ENCODE assay signal across 8 cellular contexts in genomic region chr5:142888469-142889085, GRCh38.
A peak's percentile ranks its signal among the peaks of the same experiment; 100 is the strongest.
DNase-seq lines count a peak whose midpoint lies in the region; ATAC-seq, FAIRE-seq and TF ChIP-seq lines count a peak whose summit lies in the region.

No MANE protein-coding gene starts in this region.

- TF ChIP-seq CTCF in GM10248 (IDR thresholded peaks at IDR 0.05; ENCODE audit: control extremely low read depth, extremely low read depth, low read depth, missing control alignments) (peak; percentile 63), gastrocnemius medialis (IDR thresholded peaks at IDR 0.05 in 4 of 5, conservative IDR thresholded peaks at IDR 0.05 in 1 of 5) (peak; percentile 63 to 80 (median 72))

- TF ChIP-seq POLR2A in gastrocnemius medialis (IDR thresholded peaks at IDR 0.05): no peak

- ATAC-seq in left ventricle myocardium superior (peak; percentile 61), gastrocnemius medialis (peak; percentile 75 to 80), GM18907 (IDR thresholded peaks at IDR 0.05; ENCODE audit: unreplicated experiment) (no peak)

- intact Hi-C loops in left ventricle myocardium superior (cut with micrococcal nuclease): loop anchor here (10.0 kb wide), 1 partner anchor 144 kb away; no protein-coding TSS in a partner anchor
- intact Hi-C loops in gastrocnemius medialis (cut with DNase I; ENCODE audit: low total_unique reads): loop anchor here (1.0 to 2.0 kb wide), 2 partner anchors 140 to 175 kb away; no protein-coding TSS in a partner anchor

- CTCF ChIA-PET in GM10248 (lab: Yijun Ruan, JAX): interaction anchor here (0.6 to 4.1 kb wide), 43 partner anchors 9 to 1043 kb away, joined by 3 to 35 read pairs (median 5); no protein-coding TSS in a partner anchor

- in situ Hi-C loops in gastrocnemius medialis (cut with MboI; ENCODE audit: low sequenced_read_pairs in 4 of 4): loop anchor here in 2 of 4 donors (25.0 kb wide), 2 partner anchors 276 to 876 kb away; partner anchors contain the start of gene GNPDA1 (in 1 of the 2)

- H3K36me3 ChIP-seq in adipocyte (ENCODE audit: control insufficient read depth, insufficient read depth, low read length, severe bottlenecking) (no peaks in the 10 kb centered on the region), gastrocnemius medialis (no peaks in the 10 kb centered on the region)

- POLR2A ChIA-PET in GM10248 (lab: Yijun Ruan, JAX): no interaction called here

- peak; percentile 88 for FAIRE-seq in A204.1 (lab: Jason Lieb, UNC)

- H3K4me3 ChIP-seq in adipocyte (ENCODE audit: low read length) (no peak overlapping the region), gastrocnemius medialis (no peak overlapping the region)

- peak overlapping the region; percentile 7 for H3K9ac ChIP-seq in adipocyte (ENCODE audit: low read length)

- no peak overlapping the region for H3K27ac ChIP-seq in gastrocnemius medialis

- H3K27me3 ChIP-seq in adipocyte (replicated peaks; ENCODE audit: control insufficient read depth, insufficient read depth, low read length): no peaks in the 10 kb centered on the region
- H3K27me3 ChIP-seq in gastrocnemius medialis: no peaks in the 10 kb centered on the region

- H3K4me1 ChIP-seq in adipocyte (ENCODE audit: control insufficient read depth, insufficient read depth, low read length): peaks cover 35% of the 10 kb centered on the region
- no peaks in the 10 kb centered on the region for H3K4me1 ChIP-seq in gastrocnemius medialis

- DNase-seq in GM10248 (ENCODE audit: extremely low spot score) (peak; percentile 44), NCI-H1694 (lab: John Stamatoyannopoulos, UW) (peak; percentile 48), adipocyte (ENCODE audit: low read depth) (peak; percentile 75), left ventricle myocardium superior (no peak), gastrocnemius medialis (no peak)
- no peak for DNase-seq in activated T-cell treated with anti-CD3 and anti-CD28 coated beads, Interleukin-2, amount 50 U/mL, for 48 hours

- H3K9me3 ChIP-seq in adipocyte (ENCODE audit: control insufficient read depth, low read length) (no peaks in the 10 kb centered on the region), gastrocnemius medialis (no peaks in the 10 kb centered on the region)

Comparison
In these comparisons a context has a peak if more than half of its experiments do, and no peak if none do; other contexts are left out.
1. DNase-seq: peak in GM10248 (single experiment), NCI-H1694 (single experiment) and adipocyte (single experiment); none in left ventricle myocardium superior (single experiment), gastrocnemius medialis (0 of 2) and activated T-cell treated with anti-CD3 and anti-CD28 coated beads, Interleukin-2, amount 50 U/mL, for 48 hours (0 of 2).